19 cellular contexts compared by ENCODE assay signal in the genomic region with DNA sequence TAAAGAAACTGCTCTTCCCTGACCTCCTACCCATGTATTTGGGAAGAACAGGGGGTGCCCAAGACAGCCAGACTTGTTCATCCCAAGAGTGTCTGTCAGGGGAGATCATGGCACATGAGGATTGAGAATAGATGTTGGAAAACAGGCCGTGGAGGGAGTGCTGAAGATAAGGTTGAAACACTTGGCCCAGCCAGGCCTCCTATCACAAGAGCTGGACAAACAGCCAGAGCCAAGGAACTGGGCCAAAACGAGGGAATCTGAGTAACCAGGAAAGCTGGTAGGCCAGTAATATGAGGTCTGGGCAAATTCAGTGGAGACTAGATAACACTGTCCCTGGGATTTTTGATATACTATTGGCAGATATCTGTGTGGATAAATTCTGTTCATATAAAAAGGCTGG.
A peak's percentile ranks its signal among the peaks of the same experiment; 100 is the strongest.
DNase-seq lines count a peak whose midpoint lies in the region; ATAC-seq and TF ChIP-seq lines count a peak whose summit lies in the region.
"Had no signal": no experiment of that assay in that cellular context is flagged by ENCODE, and none has a peak within 500 bp of the region (broad histone marks: within the 10 kb centered on the region; RNA-seq: fewer than 3 reads in every experiment).

No MANE protein-coding gene starts in this region.

- H3K9me3 ChIP-seq in right cardiac atrium (ENCODE audit: control insufficient read depth, low read length) (no peaks in the 10 kb centered on the region), gastrocnemius medialis (no peaks in the 10 kb centered on the region)

- H3K36me3 Mint-ChIP-seq in activated naive CD8-positive, alpha-beta T cell treated with anti-CD3 and anti-CD28 coated beads, Interleukin-2, amount 50 U/mL, for 24 hours (ENCODE audit: low read depth), result no peaks in the 10 kb centered on the region
- H3K36me3 Mint-ChIP-seq: T-cell had no signal

- no peak for TF ChIP-seq POLR2A in gastrocnemius medialis (IDR thresholded peaks at IDR 0.05)

- no peaks in the 10 kb centered on the region for H3K36me3 ChIP-seq in gastrocnemius medialis

- no peak overlapping the region for H3K4me3 Mint-ChIP-seq in activated naive CD8-positive, alpha-beta T cell treated with anti-CD3 and anti-CD28 coated beads, Interleukin-2, amount 50 U/mL, for 24 hours
- H3K4me3 Mint-ChIP-seq: activated CD4-positive, alpha-beta T cell treated with anti-CD3 and anti-CD28 coated beads, Interleukin-2, amount 10 ng/mL, durations not matched to agents 7 days and 5 days; T-cell had no signal

- H3K27me3 Mint-ChIP-seq in activated naive CD8-positive, alpha-beta T cell treated with anti-CD3 and anti-CD28 coated beads, Interleukin-2, amount 50 U/mL, for 24 hours, result peaks cover 13% of the 10 kb centered on the region

- ATAC-seq in right cardiac atrium (peak; percentile 84 to 88), gastrocnemius medialis (peak; percentile 72 to 73), GM18867 (IDR thresholded peaks at IDR 0.05; ENCODE audit: unreplicated experiment) (no peak)
- no peak for ATAC-seq in activated naive CD8-positive, alpha-beta T cell treated with anti-CD3 and anti-CD28 coated beads, Interleukin-2, amount 50 U/mL, for 24 hours
- ATAC-seq: left lobe of liver, T-cell had no signal

- DNase-seq in DMS 273 (lab: John Stamatoyannopoulos, UW; ENCODE audit: unreplicated experiment) (peak; percentile 34), DMS 273 treated with DMSO at 0.1 percent for 48 hours (lab: John Stamatoyannopoulos, UW) (no peak), right cardiac atrium (peak; percentile 68 to 90 (median 84)), gastrocnemius medialis (peak in 1 of 2 donors; percentile 36), COLO829 (ENCODE audit: low spot score) (no peak), SK-N-DZ (ENCODE audit: low spot score) (no peak)
- no peak for DNase-seq in activated naive CD8-positive, alpha-beta T cell treated with anti-CD3 and anti-CD28 coated beads, Interleukin-2, amount 50 U/mL, for 24 hours
- DNase-seq: activated CD4-positive, alpha-beta T cell treated with anti-CD3 and anti-CD28 coated beads, Interleukin-2, amount 10 ng/mL, durations not matched to agents 7 days and 5 days; AML-193; DND-41; KG1; NCI-H1694 treated with DMSO at 0.1 percent for 48 hours; NCI-H774; T-cell had no signal

- no peak overlapping the region for H3K27ac Mint-ChIP-seq in activated naive CD8-positive, alpha-beta T cell treated with anti-CD3 and anti-CD28 coated beads, Interleukin-2, amount 50 U/mL, for 24 hours
- H3K27ac Mint-ChIP-seq: activated CD4-positive, alpha-beta T cell treated with anti-CD3 and anti-CD28 coated beads, Interleukin-2, amount 10 ng/mL, durations not matched to agents 7 days and 5 days; activated T-helper 2 cell treated with anti-CD3 and anti-CD28 coated beads, Interferon-gamma antibody, Interleukin-2, Interleukin-4, amounts not matched to agents 10 μg/mL and 5 μg/mL and 100 μg/mL, durations not matched to agents 14 hours and 24 hours and 36 hours; T-cell had no signal

- H3K4me1 ChIP-seq in right cardiac atrium (ENCODE audit: control insufficient read depth, insufficient read depth, low read length) (peaks cover 1% of the 10 kb centered on the region), gastrocnemius medialis (peaks cover 5 to 16% of the 10 kb centered on the region in 2 donors)

- 18% methylated on average over 2 of the region's 2 CpGs for WGBS in right cardiac atrium

- no peaks in the 10 kb centered on the region for H3K9me3 Mint-ChIP-seq in activated naive CD8-positive, alpha-beta T cell treated with anti-CD3 and anti-CD28 coated beads, Interleukin-2, amount 50 U/mL, for 24 hours
- H3K9me3 Mint-ChIP-seq: activated CD4-positive, alpha-beta T cell treated with anti-CD3 and anti-CD28 coated beads, Interleukin-2, amount 10 ng/mL, durations not matched to agents 7 days and 5 days; activated T-helper 2 cell treated with anti-CD3 and anti-CD28 coated beads, Interferon-gamma antibody, Interleukin-2, Interleukin-4, amounts not matched to agents 10 μg/mL and 5 μg/mL and 100 μg/mL, durations not matched to agents 14 hours and 24 hours and 36 hours; T-cell had no signal

- peak overlapping the region; percentile 77 for H3K27ac ChIP-seq in right cardiac atrium (ENCODE audit: low read length)
- H3K27ac ChIP-seq in gastrocnemius medialis, result peak overlapping the region; percentile 32 to 72 (median 58)
- H3K27ac ChIP-seq: 22Rv1, epithelial cell of prostate had no signal

- TF ChIP-seq CTCF in gastrocnemius medialis (IDR thresholded peaks at IDR 0.05 in 4 of 5, conservative IDR thresholded peaks at IDR 0.05 in 1 of 5), result no peak

- H3K4me3 ChIP-seq in right cardiac atrium (ENCODE audit: low read length) (no peak overlapping the region), gastrocnemius medialis (no peak overlapping the region)

- no peaks in the 10 kb centered on the region for H3K4me1 Mint-ChIP-seq in activated naive CD8-positive, alpha-beta T cell treated with anti-CD3 and anti-CD28 coated beads, Interleukin-2, amount 50 U/mL, for 24 hours
- H3K4me1 Mint-ChIP-seq: activated CD4-positive, alpha-beta T cell treated with anti-CD3 and anti-CD28 coated beads, Interleukin-2, amount 10 ng/mL, durations not matched to agents 7 days and 5 days; T-cell had no signal

- H3K27me3 ChIP-seq in right cardiac atrium (ENCODE audit: control insufficient read depth, insufficient read depth) (no peaks in the 10 kb centered on the region), gastrocnemius medialis (no peaks in the 10 kb centered on the region)

- intact Hi-C loops in right cardiac atrium (cut with DNase I), result no loop called here
- intact Hi-C loops in gastrocnemius medialis (cut with DNase I; ENCODE audit: low total_unique reads), result no loop called here

- in situ Hi-C loops in gastrocnemius medialis (cut with MboI; ENCODE audit: low sequenced_read_pairs in 4 of 4), result no loop called here

Comparison
In these comparisons a context has a peak if more than half of its experiments do, and no peak if none do; other contexts are left out.
1. DNase-seq: peak in DMS 273 (single experiment) and right cardiac atrium (3 of 3); none in DMS 273 treated with DMSO at 0.1 percent for 48 hours (single experiment), COLO829 (single experiment), SK-N-DZ (single experiment) and activated naive CD8-positive, alpha-beta T cell treated with anti-CD3 and anti-CD28 coated beads, Interleukin-2, amount 50 U/mL, for 24 hours (single experiment).
2. ATAC-seq: peak in right cardiac atrium (2 of 2) and gastrocnemius medialis (2 of 2); none in GM18867 (single experiment) and activated naive CD8-positive, alpha-beta T cell treated with anti-CD3 and anti-CD28 coated beads, Interleukin-2, amount 50 U/mL, for 24 hours (single experiment).